ENCODE assay signal across 18 cellular contexts in the genomic region with DNA sequence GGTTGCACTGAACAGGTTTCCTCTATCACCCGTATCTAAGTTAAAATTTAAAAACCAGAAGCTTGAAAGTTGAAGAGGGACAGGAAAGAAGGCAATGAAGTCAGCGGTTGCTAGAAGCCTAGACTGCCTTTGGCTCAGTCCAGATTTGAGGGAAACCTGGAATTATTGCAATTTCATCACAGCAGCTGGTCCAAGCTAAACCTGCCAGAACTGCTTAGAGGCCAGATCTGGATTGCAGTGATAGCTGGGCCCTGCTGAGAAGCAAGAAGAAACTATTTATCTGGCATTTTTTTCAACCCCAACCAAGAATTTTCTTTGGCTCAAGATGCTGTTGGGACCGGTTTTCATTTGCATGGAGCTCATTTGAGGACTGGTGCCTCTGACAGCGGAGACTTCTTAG.
DNase-seq lines count a peak whose midpoint lies in the region; ATAC-seq and TF ChIP-seq lines count a peak whose summit lies in the region.
"Had no signal": no experiment of that assay in that cellular context is flagged by ENCODE, and none has a peak within 500 bp of the region (broad histone marks: within the 10 kb centered on the region; RNA-seq: fewer than 3 reads in every experiment).

No MANE protein-coding gene starts in this region.

- peaks cover 0 to 7% (median 0%) of the 10 kb centered on the region in 11 donors for H3K9me3 ChIP-seq in heart right ventricle
- H3K9me3 ChIP-seq: suprapubic skin had no signal

- H3K27me3 ChIP-seq in heart right ventricle: no peaks in the 10 kb centered on the region
- H3K27me3 ChIP-seq: suprapubic skin had no signal

- H3K4me3 ChIP-seq in astrocyte of the cerebellum (ENCODE audit: low read depth, low read length) (no peak overlapping the region), heart right ventricle (no peak overlapping the region)
- H3K4me3 ChIP-seq: skin epidermis, suprapubic skin had no signal

- intact Hi-C loops in heart right ventricle (cut with DNase I): no loop called here

- H3K36me3 ChIP-seq in heart right ventricle: no peaks in the 10 kb centered on the region
- H3K36me3 ChIP-seq: suprapubic skin had no signal

- DNase-seq in AG09319 (ENCODE audit: extremely low read depth, low read depth) (peak; percentile 91), astrocyte of the cerebellum (ENCODE audit: low read depth) (peak; percentile 97), heart right ventricle (peak in 1 of 2 donors; percentile 17), pons (ENCODE audit: low spot score) (peak; percentile 15), OCI-M2 (lab: John Stamatoyannopoulos, UW; ENCODE audit: unreplicated experiment) (no peak), HPDE6-E6E7 (ENCODE audit: extremely low spot score) (no peak)
- no peak for DNase-seq in stimulated activated naive CD4-positive, alpha-beta T cell treated with Interleukin-2 at 50 U/mL for 16 hours (lab: John Stamatoyannopoulos, UW)
- DNase-seq: activated CD4-positive, alpha-beta T cell treated with anti-CD3 and anti-CD28 coated beads for 48 hours; activated T-cell treated with anti-CD3 and anti-CD28 coated beads, Interleukin-2, amount 50 U/mL, for 48 hours; amygdala; effector CD4-positive, alpha-beta T cell; glutamatergic neuron; naive thymus-derived CD4-positive, alpha-beta T cell; NCI-H1694 treated with DMSO at 0.1 percent for 48 hours; T-helper 9 cell had no signal

- H3K27ac ChIP-seq in heart right ventricle: no peak overlapping the region
- H3K27ac ChIP-seq: suprapubic skin had no signal

- peaks cover 9 to 41% (median 25%) of the 10 kb centered on the region in 9 donors for H3K4me1 ChIP-seq in heart right ventricle

- TF ChIP-seq CTCF in AG09319 (IDR thresholded peaks at IDR 0.05; ENCODE audit: low read depth, low read length) (no peak), astrocyte of the cerebellum (IDR thresholded peaks at IDR 0.05; ENCODE audit: low read depth, low read length, missing control alignments) (no peak), heart right ventricle (IDR thresholded peaks at IDR 0.05) (no peak)

- 73 to 74% methylated on average over 4 of the region's 4 CpGs for WGBS in heart right ventricle, 2 donors

- in situ Hi-C loops in astrocyte of the cerebellum (cut with HindIII; ENCODE audit: low sequenced_read_pairs): loop anchor here (5.0 kb wide), 1 partner anchor 50 kb away; no protein-coding TSS in a partner anchor

- ATAC-seq in heart right ventricle (peak; percentile 31 to 82 (median 66)), GM18519 (IDR thresholded peaks at IDR 0.05; ENCODE audit: low FRiP score, unreplicated experiment) (no peak)
- ATAC-seq: naive thymus-derived CD4-positive, alpha-beta T cell had no signal

Comparison
In these comparisons a context has a peak if more than half of its experiments do, and no peak if none do; other contexts are left out.
1. DNase-seq: peak in AG09319 (single experiment), astrocyte of the cerebellum (single experiment) and pons (single experiment); none in OCI-M2 (single experiment), stimulated activated naive CD4-positive, alpha-beta T cell treated with Interleukin-2 at 50 U/mL for 16 hours (single experiment) and HPDE6-E6E7 (single experiment).